In the genomic region with DNA sequence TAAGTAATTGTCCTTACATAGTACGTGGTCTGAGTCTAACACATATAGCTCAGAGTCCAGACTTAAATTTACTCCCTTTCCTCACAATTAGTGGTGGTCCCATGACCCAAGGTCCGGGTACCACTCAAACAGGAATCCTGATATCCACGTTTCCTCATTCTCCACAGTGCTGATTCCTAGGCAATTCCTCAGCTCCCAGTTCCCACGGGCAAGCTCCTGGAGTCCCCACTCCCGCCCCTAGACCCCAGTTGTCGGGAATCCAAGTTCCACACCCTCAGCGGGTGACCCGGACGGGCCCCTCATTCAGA, we compare ENCODE assay signal across 8 cellular contexts. TPM values are rescaled to one million over a fixed set of nuclear protein-coding genes. Genes with fewer than 3 reads are reported as not detected.
A peak's percentile ranks its signal among the peaks of the same experiment; 100 is the strongest.
DNase-seq lines count a peak whose midpoint lies in the region; ATAC-seq, FAIRE-seq and TF ChIP-seq lines count a peak whose summit lies in the region.

No MANE protein-coding gene starts in this region.

- SMC1A ChIA-PET in GM12878 (lab: Charles Lee; ENCODE audit: uncharacterized antibody, unreplicated experiment): interaction anchor here (1.0 to 2.8 kb wide), 5 partner anchors 10 to 67 kb away, joined by 3 to 28 read pairs (median 3); partner anchors contain the start of gene TNPO2

- no peaks in the 10 kb centered on the region for H3K27me3 ChIP-seq in cardiac muscle cell
- no peaks in the 10 kb centered on the region for H3K27me3 ChIP-seq in GM12878 (replicated peaks in 1 of 2; ENCODE audit: control insufficient read depth in 2 of 2, insufficient read depth in 2 of 2, low read length in 1 of 2)
- no peaks in the 10 kb centered on the region for H3K27me3 ChIP-seq in mesenchymal stem cell (ENCODE audit: control insufficient read depth in 1 of 2, insufficient read depth in 1 of 2, low read length in 2 of 2)

- no peak for TF ChIP-seq CTCF in cardiac muscle cell (IDR thresholded peaks at IDR 0.05; ENCODE audit: low read depth, low read length)
- no peak for TF ChIP-seq CTCF in GM12878 (IDR thresholded peaks at IDR 0.05 in 2 of 3, conservative IDR thresholded peaks at IDR 0.05 in 1 of 3; ENCODE audit: control insufficient read depth in 2 of 3, extremely low read depth in 1 of 3, insufficient read depth in 1 of 3, low read depth in 3 of 3, low read length in 3 of 3)

- RAD21 ChIA-PET in GM12878 (lab: Charles Lee; ENCODE audit: unreplicated experiment): interaction anchor here (0.7 to 4.1 kb wide), 6 partner anchors 11 to 62 kb away, joined by 3 to 31 read pairs (median 4); partner anchors contain the start of genes JUNB and TNPO2

- no peak overlapping the region for H4K8ac ChIP-seq in mesenchymal stem cell (ENCODE audit: low read length)

- H3K36me3 ChIP-seq in cardiac muscle cell (peaks cover 9% of the 10 kb centered on the region), GM12878 (ENCODE audit: control insufficient read depth in 2 of 2, insufficient read depth in 2 of 2, low read length in 1 of 2) (peaks cover 17 to 19% of the 10 kb centered on the region in 2 experiments; a peak in 3 of 4 replicates), mesenchymal stem cell (ENCODE audit: control insufficient read depth in 1 of 2, insufficient read depth in 2 of 2, low read depth in 1 of 2, low read length in 2 of 2) (peaks cover 33 to 35% of the 10 kb centered on the region in 2 experiments), urinary bladder (ENCODE audit: insufficient read depth) (no peaks in the 10 kb centered on the region)

- peak overlapping the region; percentile 100 for H3K4me2 ChIP-seq in GM12878 (ENCODE audit: control insufficient read depth, insufficient read depth)
- peak overlapping the region; percentile 73 for H3K4me2 ChIP-seq in mesenchymal stem cell (ENCODE audit: low read length, poor library complexity, severe bottlenecking)

- peak overlapping the region; percentile 87 for H3K27ac ChIP-seq in cardiac muscle cell
- peak overlapping the region; percentile 95 for H3K27ac ChIP-seq in GM12878 (ENCODE audit: control insufficient read depth, insufficient read depth)
- peak overlapping the region; percentile 53 for H3K27ac ChIP-seq in mesenchymal stem cell (ENCODE audit: low read length, poor library complexity, severe bottlenecking)
- peak overlapping the region; percentile 88 for H3K27ac ChIP-seq in urinary bladder (ENCODE audit: low read depth)

- no peak overlapping the region for H2BK15ac ChIP-seq in mesenchymal stem cell (ENCODE audit: low read depth, poor library complexity, severe bottlenecking)

- no peak for TF ChIP-seq RAD21 in GM12878 (IDR thresholded peaks at IDR 0.05; ENCODE audit: insufficient read depth, low read depth, low read length)

- 2% methylated on average over 9 of the region's 9 CpGs for WGBS in GM12878 (ENCODE audit: insufficient coverage, insufficient replicate concordance, low lambda C conversion rate, missing lambda C conversion rate)
- whole genome bisulfite sequencing in mesenchymal stem cell: 1% methylated on average over 9 of the region's 9 CpGs
- under 1% methylated on average over 9 of the region's 9 CpGs for WGBS in urinary bladder

- H3K4me1 ChIP-seq in cardiac muscle cell (ENCODE audit: low read depth) (peaks cover 6% of the 10 kb centered on the region), GM12878 (ENCODE audit: control insufficient read depth, insufficient read depth, low read length) (peaks cover 32% of the 10 kb centered on the region), mesenchymal stem cell (ENCODE audit: control insufficient read depth, insufficient read depth, low read depth, low read length) (peaks cover 25% of the 10 kb centered on the region), urinary bladder (ENCODE audit: insufficient read depth) (peaks cover 1% of the 10 kb centered on the region)

- H4K20me1 ChIP-seq in GM12878 (ENCODE audit: control insufficient read depth, insufficient read depth): peaks cover 11% of the 10 kb centered on the region

- no peak for TF ChIP-seq POLR2A in GM12878 (IDR thresholded peaks at IDR 0.05; ENCODE audit: low read depth, low read length)

- peak overlapping the region; percentile 18 to 45 for H3K14ac ChIP-seq in mesenchymal stem cell (ENCODE audit: low read length in 2 of 2)

- H3K18ac ChIP-seq in mesenchymal stem cell (ENCODE audit: low read depth in 1 of 2, low read length in 2 of 2): peak overlapping the region; percentile 90 to 99

- ATAC-seq in Right ventricle myocardium superior (ENCODE audit: poor library complexity): no peak
- ATAC-seq in GM12878: no peak

- DNase-seq in cardiac muscle cell (ENCODE audit: low read depth in 1 of 2, low spot score in 1 of 2): no peak
- no peak for DNase-seq in Right ventricle myocardium superior
- no peak for DNase-seq in GM12878 (ENCODE audit: low read depth, low spot score)
- no peak for DNase-seq in mesenchymal stem cell
- no peak for DNase-seq in ACHN
- DNase-seq in COR-L47 (lab: John Stamatoyannopoulos, UW): no peak
- DNase-seq in hepatic stellate cell (ENCODE audit: low spot score): no peak

- H3K79me1 ChIP-seq in mesenchymal stem cell (replicated peaks; ENCODE audit: low read length, poor library complexity, severe bottlenecking): peaks cover 16% of the 10 kb centered on the region

- POLR2A ChIA-PET in GM12878 (lab: Charles Lee): interaction anchor here (0.6 to 2.4 kb wide), 11 partner anchors 12 to 1317 kb away, joined by 3 to 58 read pairs (median 4); partner anchors contain the start of genes DNASE2, FBXW9 and TNPO2

- BruUV-seq in GM12878 (replicated peaks; lab: Mats Ljungman, UMichigan): no TSS peak

- no peak overlapping the region for H4K91ac ChIP-seq in mesenchymal stem cell (ENCODE audit: low read length)

- no peak overlapping the region for H2AFZ ChIP-seq in GM12878 (ENCODE audit: control insufficient read depth, low read depth, low read length)
- H2AFZ ChIP-seq in mesenchymal stem cell (ENCODE audit: low read depth, low read length): no peak overlapping the region

- CTCF ChIA-PET in GM12878 (lab: Yijun Ruan, JAX): interaction anchor here (0.7 to 4.0 kb wide), 13 partner anchors 8 to 165 kb away, joined by 3 to 30 read pairs (median 5); partner anchors contain the start of genes DHPS, RNASEH2A and TNPO2

- in situ Hi-C loops in GM12878 (cut with MboI) (no loop called here), ACHN (cut with HindIII; ENCODE audit: low pct_ligation_motif_present, low pct_unique_long_range_greater_than_20kb, low sequenced_read_pairs) (no loop called here)

- intact Hi-C loops in Right ventricle myocardium superior (cut with DNase I): no loop called here
- intact Hi-C loops in GM12878 (cut with micrococcal nuclease; ENCODE audit: unreplicated experiment): no loop called here

- H3K4ac ChIP-seq in mesenchymal stem cell (ENCODE audit: low read depth in 1 of 2, low read length in 2 of 2): peak overlapping the region; percentile 79 to 98

- H3K9ac ChIP-seq in GM12878 (ENCODE audit: control insufficient read depth, insufficient read depth, low read length): peak overlapping the region; percentile 89
- H3K9ac ChIP-seq in mesenchymal stem cell (ENCODE audit: low read length): peak overlapping the region; percentile 93

- H3K23ac ChIP-seq in mesenchymal stem cell (ENCODE audit: low read length in 2 of 2): peak overlapping the region in 1 of 2 experiments; percentile 24

- TF ChIP-seq EP300 in GM12878 (IDR thresholded peaks at IDR 0.05; ENCODE audit: borderline replicate concordance in 1 of 2, control insufficient read depth in 1 of 2, low read depth in 2 of 2, low read length in 2 of 2): no peak

- FAIRE-seq in GM12878 (lab: Jason Lieb, UNC): no peak

- peak overlapping the region; percentile 91 for H2BK120ac ChIP-seq in mesenchymal stem cell (ENCODE audit: low read depth, low read length)

- peaks cover 50% of the 10 kb centered on the region for H3K79me2 ChIP-seq in GM12878 (ENCODE audit: control insufficient read depth, insufficient read depth, low read length)

- H2BK5ac ChIP-seq in mesenchymal stem cell (ENCODE audit: low read depth, low read length, poor library complexity, severe bottlenecking): peak overlapping the region; percentile 91

- H2AK5ac ChIP-seq in mesenchymal stem cell (ENCODE audit: low read length, severe bottlenecking): peak overlapping the region; percentile 53

- H3K4me3 ChIP-seq in cardiac muscle cell: peak overlapping the region; percentile 85
- peak overlapping the region; percentile 93 for H3K4me3 ChIP-seq in GM12878
- H3K4me3 ChIP-seq in mesenchymal stem cell (ENCODE audit: insufficient read depth in 1 of 2, low read depth in 1 of 2, low read length in 2 of 2): peak overlapping the region; percentile 90 to 95
- peak overlapping the region; percentile 96 for H3K4me3 ChIP-seq in urinary bladder (ENCODE audit: low read depth, low read length)

- H2BK12ac ChIP-seq in mesenchymal stem cell (ENCODE audit: low read length in 2 of 2): no peak overlapping the region

- no peaks in the 10 kb centered on the region for H3K9me3 ChIP-seq in cardiac muscle cell (ENCODE audit: low read depth)
- no peaks in the 10 kb centered on the region; the same call in 2 of the 3 replicates for H3K9me3 ChIP-seq in GM12878 (replicated peaks; ENCODE audit: control insufficient read depth, insufficient read depth, low read length)
- H3K9me3 ChIP-seq in mesenchymal stem cell (ENCODE audit: control insufficient read depth, low read length): no peaks in the 10 kb centered on the region

RNA-seq across cellular contexts. Expression of gene TRIR, which starts 0.6 kb away (rescaled TPM):
- total RNA-seq in cardiac muscle cell (307 and 371 TPM in 2 replicates), Right ventricle myocardium superior (117 TPM), GM12878 (2014; rRNA removed) (291 and 318 TPM in 2 replicates), GM12878 (2014; rRNA removed; fragmentation: Illumina TruSeq; extraction: Trizol) (113 and 124 TPM in 2 replicates), GM12878 (2021) (202 and 213 TPM in 2 replicates), urinary bladder (59.5 TPM)
- polyA plus RNA-seq in cardiac muscle cell (175 and 218 TPM in 2 replicates), GM12878 (2011; rRNA removed) (174 and 229 TPM in 2 replicates), GM12878 (2014; fragmentation: Illumina TruSeq; extraction: Trizol) (126 and 147 TPM in 2 replicates), GM12878 (2014; fragmentation: Nextera tagmentation; extraction: Ambion mirVana) (10 to 100 TPM; 59.7 to 96.0 TPM), GM12878 (2014; rRNA removed) (426 and 483 TPM in 2 replicates), GM12878 (2016; fragmentation: Nextera tagmentation; extraction: Ambion mirVana) (100 to 1,000 TPM; 193 to 202 TPM), urinary bladder (285 TPM)
- 26.0 and 30.2 TPM in 2 replicates for total RNA-seq in GM12878 (2013; cell fraction: nucleolus; rRNA removed)
- 172 TPM for polyA plus RNA-seq in GM12878 (2011; ENCODE audit: low read depth)
- 227 and 370 TPM in 2 replicates for polyA plus RNA-seq in GM12878 (2011; cell fraction: cytosol; rRNA removed)
- 111 and 155 TPM in 2 replicates for polyA plus RNA-seq in GM12878 (2011; cell fraction: nucleus; rRNA removed)
- 211 and 282 TPM in 2 replicates for polyA plus RNA-seq in GM12878 (2012)
- 48.4 and 67.3 TPM in 2 replicates for polyA minus RNA-seq in GM12878 (2011; rRNA and poly(A)+ RNA removed)
- 33.4 and 33.8 TPM in 2 replicates for polyA minus RNA-seq in GM12878 (2011; cell fraction: cytosol; rRNA and poly(A)+ RNA removed)
- 14.7 and 23.8 TPM in 2 replicates for polyA minus RNA-seq in GM12878 (2011; cell fraction: nucleus; rRNA and poly(A)+ RNA removed)
- polyA plus RNA-seq in mesenchymal stem cell (2013, experiment 1 of 2): 270 TPM
- 272 TPM for polyA plus RNA-seq in mesenchymal stem cell (2013, experiment 2 of 2)

RNA-seq across cellular contexts. Expression of gene GET3, which starts 3.4 kb away (rescaled TPM):
- total RNA-seq in cardiac muscle cell (44.8 and 73.6 TPM in 2 replicates), Right ventricle myocardium superior (60.7 TPM), GM12878 (2014; rRNA removed) (109 and 118 TPM in 2 replicates), GM12878 (2014; rRNA removed; fragmentation: Illumina TruSeq; extraction: Trizol) (56.2 and 61.4 TPM in 2 replicates), GM12878 (2021) (75.3 and 84.0 TPM in 2 replicates), urinary bladder (22.7 TPM)
- polyA plus RNA-seq in cardiac muscle cell (88.3 and 103 TPM in 2 replicates), GM12878 (2011; rRNA removed) (57.3 and 121 TPM in 2 replicates), GM12878 (2014; fragmentation: Illumina TruSeq; extraction: Trizol) (22.7 and 76.6 TPM in 2 replicates), GM12878 (2014; fragmentation: Nextera tagmentation; extraction: Ambion mirVana) (10 to 100 TPM; 14.5 to 22.0 TPM), GM12878 (2014; rRNA removed) (144 and 156 TPM in 2 replicates), GM12878 (2016; fragmentation: Nextera tagmentation; extraction: Ambion mirVana) (100 to 1,000 TPM; 126 to 139 TPM), urinary bladder (84.4 TPM)
- 6.7 and 10.6 TPM in 2 replicates for total RNA-seq in GM12878 (2013; cell fraction: nucleolus; rRNA removed)
- polyA plus RNA-seq in GM12878 (2011; ENCODE audit: low read depth): 52.8 TPM
- polyA plus RNA-seq in GM12878 (2011; cell fraction: cytosol; rRNA removed): 140 and 205 TPM in 2 replicates
- polyA plus RNA-seq in GM12878 (2011; cell fraction: nucleus; rRNA removed): 126 and 133 TPM in 2 replicates
- polyA plus RNA-seq in GM12878 (2012): 60.3 and 78.8 TPM in 2 replicates
- polyA minus RNA-seq in GM12878 (2011; rRNA and poly(A)+ RNA removed): 56.2 and 89.3 TPM in 2 replicates
- 28.9 and 31.8 TPM in 2 replicates for polyA minus RNA-seq in GM12878 (2011; cell fraction: cytosol; rRNA and poly(A)+ RNA removed)
- polyA minus RNA-seq in GM12878 (2011; cell fraction: nucleus; rRNA and poly(A)+ RNA removed): 11.1 and 15.2 TPM in 2 replicates
- polyA plus RNA-seq in mesenchymal stem cell (2013, experiment 1 of 2): 59.3 TPM
- 58.3 TPM for polyA plus RNA-seq in mesenchymal stem cell (2013, experiment 2 of 2)

RNA-seq across cellular contexts. Expression of gene TNPO2, which starts 10.1 kb away (rescaled TPM):
- total RNA-seq in cardiac muscle cell (43.4 and 68.6 TPM in 2 replicates), Right ventricle myocardium superior (30.9 TPM), GM12878 (2014; rRNA removed) (19.0 and 26.2 TPM in 2 replicates), GM12878 (2014; rRNA removed; fragmentation: Illumina TruSeq; extraction: Trizol) (29.4 and 33.0 TPM in 2 replicates), GM12878 (2021) (79.2 and 99.7 TPM in 2 replicates), urinary bladder (35.4 TPM)
- polyA plus RNA-seq in cardiac muscle cell (20.1 and 20.5 TPM in 2 replicates), GM12878 (2011; rRNA removed) (50.1 and 90.8 TPM in 2 replicates), GM12878 (2014; fragmentation: Illumina TruSeq; extraction: Trizol) (26.3 and 49.0 TPM in 2 replicates), GM12878 (2014; fragmentation: Nextera tagmentation; extraction: Ambion mirVana) (1 to 10 TPM; 5.5 to 9.8 TPM), GM12878 (2014; rRNA removed) (75.5 and 82.0 TPM in 2 replicates), GM12878 (2016; fragmentation: Nextera tagmentation; extraction: Ambion mirVana) (10 to 100 TPM; 18.4 to 23.7 TPM), urinary bladder (50.7 TPM)
- total RNA-seq in GM12878 (2013; cell fraction: nucleolus; rRNA removed): 113 and 137 TPM in 2 replicates
- polyA plus RNA-seq in GM12878 (2011; ENCODE audit: low read depth): 26.0 TPM
- 77.6 and 105 TPM in 2 replicates for polyA plus RNA-seq in GM12878 (2011; cell fraction: cytosol; rRNA removed)
- polyA plus RNA-seq in GM12878 (2011; cell fraction: nucleus; rRNA removed): 352 and 438 TPM in 2 replicates
- 35.4 and 35.9 TPM in 2 replicates for polyA plus RNA-seq in GM12878 (2012)
- 142 and 176 TPM in 2 replicates for polyA minus RNA-seq in GM12878 (2011; rRNA and poly(A)+ RNA removed)
- polyA minus RNA-seq in GM12878 (2011; cell fraction: cytosol; rRNA and poly(A)+ RNA removed): 25.9 and 46.6 TPM in 2 replicates
- polyA minus RNA-seq in GM12878 (2011; cell fraction: nucleus; rRNA and poly(A)+ RNA removed): 108 and 180 TPM in 2 replicates
- 39.8 TPM for polyA plus RNA-seq in mesenchymal stem cell (2013, experiment 1 of 2)
- 37.8 TPM for polyA plus RNA-seq in mesenchymal stem cell (2013, experiment 2 of 2)

RNA-seq across cellular contexts. Expression of gene BEST2, which starts 17.7 kb away (rescaled TPM):
- total RNA-seq in cardiac muscle cell: not detected in 2 replicates
- not detected in 2 replicates for polyA plus RNA-seq in cardiac muscle cell
- total RNA-seq in Right ventricle myocardium superior: not detected
- total RNA-seq in GM12878 (2013; cell fraction: nucleolus; rRNA removed): not detected in 2 replicates
- total RNA-seq in GM12878 (2014; rRNA removed): not detected in 2 replicates
- total RNA-seq in GM12878 (2014; rRNA removed; fragmentation: Illumina TruSeq; extraction: Trizol): not detected in 2 replicates
- total RNA-seq in GM12878 (2021): 0.08 TPM in 1 of 2 replicates, not detected in the other
- polyA plus RNA-seq in GM12878 (2011; ENCODE audit: low read depth): not detected
- polyA plus RNA-seq in GM12878 (2011; rRNA removed): not detected in 2 replicates
- polyA plus RNA-seq in GM12878 (2011; cell fraction: cytosol; rRNA removed): 0.03 and 0.10 TPM in 2 replicates
- polyA plus RNA-seq in GM12878 (2011; cell fraction: nucleus; rRNA removed): not detected in 2 replicates
- 0.15 and 0.20 TPM in 2 replicates for polyA plus RNA-seq in GM12878 (2012)
- not detected in 2 replicates for polyA plus RNA-seq in GM12878 (2014; fragmentation: Illumina TruSeq; extraction: Trizol)
- not detected for polyA plus RNA-seq in GM12878 (2014; fragmentation: Nextera tagmentation; extraction: Ambion mirVana)
- polyA plus RNA-seq in GM12878 (2014; rRNA removed): 0.09 TPM in 1 of 2 replicates, not detected in the other
- polyA plus RNA-seq in GM12878 (2016; fragmentation: Nextera tagmentation; extraction: Ambion mirVana): not detected
- polyA minus RNA-seq in GM12878 (2011; rRNA and poly(A)+ RNA removed): not detected in 2 replicates
- polyA minus RNA-seq in GM12878 (2011; cell fraction: cytosol; rRNA and poly(A)+ RNA removed): not detected in 2 replicates
- polyA minus RNA-seq in GM12878 (2011; cell fraction: nucleus; rRNA and poly(A)+ RNA removed): not detected in 2 replicates
- polyA plus RNA-seq in mesenchymal stem cell (2013, experiment 1 of 2): 0.04 TPM
- 0.01 TPM for polyA plus RNA-seq in mesenchymal stem cell (2013, experiment 2 of 2)
- total RNA-seq in urinary bladder: not detected
- not detected for polyA plus RNA-seq in urinary bladder

RNA-seq across cellular contexts. Expression of gene FBXW9, which starts 37.4 kb away (rescaled TPM):
- 17.2 and 32.7 TPM in 2 replicates for total RNA-seq in cardiac muscle cell
- polyA plus RNA-seq in cardiac muscle cell: 25.6 and 29.6 TPM in 2 replicates
- 2.0 TPM for total RNA-seq in Right ventricle myocardium superior
- 5.6 and 6.0 TPM in 2 replicates for total RNA-seq in GM12878 (2013; cell fraction: nucleolus; rRNA removed)
- total RNA-seq in GM12878 (2014; rRNA removed): 11.8 and 14.8 TPM in 2 replicates
- 3.7 and 4.0 TPM in 2 replicates for total RNA-seq in GM12878 (2014; rRNA removed; fragmentation: Illumina TruSeq; extraction: Trizol)
- total RNA-seq in GM12878 (2021): 10.4 and 12.8 TPM in 2 replicates
- 1.5 TPM for polyA plus RNA-seq in GM12878 (2011; ENCODE audit: low read depth)
- polyA plus RNA-seq in GM12878 (2011; rRNA removed): 1.8 and 4.3 TPM in 2 replicates
- polyA plus RNA-seq in GM12878 (2011; cell fraction: cytosol; rRNA removed): 9.8 and 16.0 TPM in 2 replicates
- polyA plus RNA-seq in GM12878 (2011; cell fraction: nucleus; rRNA removed): 19.8 and 24.5 TPM in 2 replicates
- polyA plus RNA-seq in GM12878 (2012): 4.7 and 4.9 TPM in 2 replicates
- polyA plus RNA-seq in GM12878 (2014; fragmentation: Illumina TruSeq; extraction: Trizol): 0.16 and 1.5 TPM in 2 replicates
- polyA plus RNA-seq in GM12878 (2014; fragmentation: Nextera tagmentation; extraction: Ambion mirVana): 1 to 10 TPM in 1 of 2 experiments, under 1 TPM in 1; 0.21 to 1.1 TPM
- polyA plus RNA-seq in GM12878 (2014; rRNA removed): 13.7 and 14.4 TPM in 2 replicates
- 10 to 100 TPM; 13.3 to 13.7 TPM for polyA plus RNA-seq in GM12878 (2016; fragmentation: Nextera tagmentation; extraction: Ambion mirVana)
- 3.2 and 7.6 TPM in 2 replicates for polyA minus RNA-seq in GM12878 (2011; rRNA and poly(A)+ RNA removed)
- polyA minus RNA-seq in GM12878 (2011; cell fraction: cytosol; rRNA and poly(A)+ RNA removed): 3.1 and 4.8 TPM in 2 replicates
- polyA minus RNA-seq in GM12878 (2011; cell fraction: nucleus; rRNA and poly(A)+ RNA removed): 3.4 and 6.9 TPM in 2 replicates
- 5.2 TPM for polyA plus RNA-seq in mesenchymal stem cell (2013, experiment 1 of 2)
- 5.2 TPM for polyA plus RNA-seq in mesenchymal stem cell (2013, experiment 2 of 2)
- total RNA-seq in urinary bladder: 2.6 TPM
- 8.9 TPM for polyA plus RNA-seq in urinary bladder
